1 cellular context compared by ENCODE assay signal in the genomic region with DNA sequence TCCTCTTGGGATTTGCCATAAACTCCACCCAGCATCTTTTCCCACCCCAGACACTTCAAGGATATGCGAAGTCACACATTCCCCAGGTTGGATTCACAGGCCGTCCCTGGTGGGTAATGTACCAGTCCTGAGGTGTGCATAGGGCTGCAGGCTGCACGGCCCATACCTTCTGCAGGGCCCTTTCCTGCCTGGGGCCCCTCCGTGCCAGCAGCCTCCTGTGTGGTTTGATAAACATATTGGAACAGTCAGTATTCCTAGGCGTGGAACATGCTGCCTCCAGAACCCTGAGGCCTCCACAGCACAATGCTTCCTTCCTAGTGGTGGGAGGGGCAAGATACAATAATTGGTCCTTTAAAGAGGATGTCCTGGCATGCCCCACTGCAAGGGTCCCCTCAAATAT.
TF ChIP-seq lines count a peak whose summit lies in the region.

No MANE protein-coding gene starts in this region.

TF ChIP-seq in IMR-90, 13 proteins besides CTCF, POLR2A, EP300 and RAD21:
- no peak for TF ChIP-seq BHLHE40 (IDR thresholded peaks at IDR 0.05; ENCODE audit: low read depth, low read length)
- TF ChIP-seq CHD1 (IDR thresholded peaks at IDR 0.05; ENCODE audit: low read depth, low read length) = no peak
